Comparison of ENCODE assay signal across 8 cellular contexts in the genomic region with DNA sequence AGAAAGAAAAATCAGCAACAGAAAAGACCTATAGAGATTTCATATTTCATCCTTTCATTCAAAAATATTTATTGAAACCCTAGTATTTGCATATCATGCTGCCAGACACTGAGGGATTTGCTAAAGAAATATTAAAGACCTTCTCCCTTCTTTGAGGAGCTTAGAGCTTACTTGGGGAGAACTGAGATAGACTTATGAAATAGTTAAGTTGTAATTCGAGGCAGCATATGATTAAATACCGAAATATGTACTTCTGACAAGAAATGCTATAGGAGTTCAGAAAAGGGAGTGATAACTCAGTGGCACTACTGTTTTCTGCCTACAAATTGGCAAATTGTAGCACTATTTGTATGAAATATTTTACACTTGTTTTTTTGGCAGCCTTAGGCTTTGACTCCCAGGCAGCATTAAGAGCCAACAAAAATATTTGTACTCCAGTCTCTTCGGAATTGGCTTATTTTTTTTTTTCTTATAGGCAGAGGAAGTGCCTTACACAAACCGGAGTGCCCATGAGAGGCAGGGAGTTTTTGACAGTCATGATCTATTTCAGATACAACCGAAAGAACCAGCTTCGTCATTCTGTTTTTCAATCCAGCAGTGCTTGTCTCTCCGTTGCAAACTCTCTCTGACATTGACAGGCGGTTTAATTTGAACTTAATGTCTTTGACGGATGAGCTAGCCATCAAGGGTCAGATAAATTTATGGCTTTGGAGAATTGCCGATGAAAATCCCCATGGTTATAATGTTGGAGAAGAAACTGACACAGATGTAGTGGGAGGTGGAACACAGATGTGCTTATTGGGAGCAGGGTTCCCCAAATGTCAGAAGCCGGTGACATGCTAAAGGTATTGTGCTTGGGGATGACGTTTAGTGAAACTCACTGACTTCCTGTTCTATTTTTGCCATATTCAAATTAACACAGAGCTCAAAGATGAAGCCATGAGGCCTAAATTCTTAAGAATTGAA. TPM values are rescaled to one million over a fixed set of nuclear protein-coding genes. Genes with fewer than 3 reads are reported as not detected.
DNase-seq lines count a peak whose midpoint lies in the region; ATAC-seq, FAIRE-seq and TF ChIP-seq lines count a peak whose summit lies in the region.

No MANE protein-coding gene starts in this region.

- no peaks in the 10 kb centered on the region for H3K27me3 Mint-ChIP-seq in activated T-helper 1 cell treated with anti-CD3 and anti-CD28 coated beads, Interleukin-12 subunit alpha, Interleukin-12 subunit beta, Interleukin-2, Interleukin-4 antibody, amounts not matched to agents 30 ng/mL and 10 ng/mL and 1 ng/mL, durations not matched to agents 14 hours and 24 hours and 36 hours (ENCODE audit: insufficient read depth)

- H3K9ac ChIP-seq in BLaER1 (no peak overlapping the region), keratinocyte (ENCODE audit: control insufficient read depth, extremely low read depth, insufficient read depth, low read length) (no peak overlapping the region), subcutaneous abdominal adipose tissue (ENCODE audit: low read length in 5 of 5) (peak overlapping the region in 2 of 5 donors; percentile 13 to 51)

- TF ChIP-seq CTCF in keratinocyte (optimal IDR thresholded peaks at IDR 0.05 in 1 of 3, IDR thresholded peaks at IDR 0.05 in 1 of 3, conservative IDR thresholded peaks at IDR 0.05 in 1 of 3; ENCODE audit: extremely low read depth in 1 of 3, insufficient read depth in 2 of 3, low read length in 3 of 3), result no peak

- H3K9me3 Mint-ChIP-seq in activated T-helper 1 cell treated with anti-CD3 and anti-CD28 coated beads, Interleukin-12 subunit alpha, Interleukin-12 subunit beta, Interleukin-2, Interleukin-4 antibody, amounts not matched to agents 30 ng/mL and 10 ng/mL and 1 ng/mL, durations not matched to agents 14 hours and 24 hours and 36 hours, result peaks cover 4% of the 10 kb centered on the region

- H3K4me3 Mint-ChIP-seq in activated T-helper 1 cell treated with anti-CD3 and anti-CD28 coated beads, Interleukin-12 subunit alpha, Interleukin-12 subunit beta, Interleukin-2, Interleukin-4 antibody, amounts not matched to agents 30 ng/mL and 10 ng/mL and 1 ng/mL, durations not matched to agents 14 hours and 24 hours and 36 hours, result peak overlapping the region; percentile 79

- H3K4me1 Mint-ChIP-seq in activated T-helper 1 cell treated with anti-CD3 and anti-CD28 coated beads, Interleukin-12 subunit alpha, Interleukin-12 subunit beta, Interleukin-2, Interleukin-4 antibody, amounts not matched to agents 30 ng/mL and 10 ng/mL and 1 ng/mL, durations not matched to agents 14 hours and 24 hours and 36 hours (ENCODE audit: low read depth), result peaks cover 76% of the 10 kb centered on the region

- H3K27me3 ChIP-seq in BLaER1 (no peaks in the 10 kb centered on the region), keratinocyte (ENCODE audit: control insufficient read depth, extremely low read depth, insufficient read depth, low read length) (peaks cover 7% of the 10 kb centered on the region), subcutaneous abdominal adipose tissue (ENCODE audit: control insufficient read depth in 5 of 5, insufficient read depth in 4 of 5, low read length in 5 of 5) (no peaks in the 10 kb centered on the region)

- H2AFZ ChIP-seq in keratinocyte (ENCODE audit: control insufficient read depth, low read length), result no peak overlapping the region

- H3K27ac ChIP-seq in BLaER1 (no peak overlapping the region), keratinocyte (ENCODE audit: control insufficient read depth, insufficient read depth, low read length) (no peak overlapping the region), subcutaneous abdominal adipose tissue (ENCODE audit: low read depth, low read length) (peak overlapping the region; percentile 50)

- H3K4me2 ChIP-seq in BLaER1, result peak overlapping the region; percentile 62
- H3K4me2 ChIP-seq in keratinocyte (ENCODE audit: control insufficient read depth, extremely low read depth, insufficient read depth, low read depth, low read length), result peak overlapping the region; percentile 19

- peak; percentile 46 for DNase-seq in activated T-helper 1 cell treated with anti-CD3 and anti-CD28 coated beads, Interleukin-12 subunit alpha, Interleukin-12 subunit beta, Interleukin-2, Interleukin-4 antibody, amounts not matched to agents 30 ng/mL and 10 ng/mL and 1 ng/mL, durations not matched to agents 14 hours and 24 hours and 36 hours (ENCODE audit: low spot score)
- DNase-seq in keratinocyte (ENCODE audit: low read depth, low spot score) (no peak), NCI-H510A treated with DMSO at 0.1 percent for 48 hours (lab: John Stamatoyannopoulos, UW) (no peak), DMS153 (lab: John Stamatoyannopoulos, UW) (no peak)

- no peak for FAIRE-seq in keratinocyte (lab: Jason Lieb, UNC)

- peaks cover 28% of the 10 kb centered on the region for H3K36me3 Mint-ChIP-seq in activated T-helper 1 cell treated with anti-CD3 and anti-CD28 coated beads, Interleukin-12 subunit alpha, Interleukin-12 subunit beta, Interleukin-2, Interleukin-4 antibody, amounts not matched to agents 30 ng/mL and 10 ng/mL and 1 ng/mL, durations not matched to agents 14 hours and 24 hours and 36 hours (ENCODE audit: low read depth)

- peaks cover 20% of the 10 kb centered on the region for H3K4me1 ChIP-seq in BLaER1
- H3K4me1 ChIP-seq in keratinocyte (ENCODE audit: control insufficient read depth, extremely low read depth, insufficient read depth, low read length), result peaks cover 1% of the 10 kb centered on the region
- peaks cover 0 to 15% (median 13%) of the 10 kb centered on the region in 5 donors for H3K4me1 ChIP-seq in subcutaneous abdominal adipose tissue (ENCODE audit: control insufficient read depth in 5 of 5, insufficient read depth in 5 of 5, low read length in 5 of 5)

- dilution Hi-C loops in keratinocyte (cut with MboI; ENCODE audit: extremely low pct_ligation_motif_present, low sequenced_read_pairs), result no loop called here

- H3K9me1 ChIP-seq in keratinocyte (ENCODE audit: control insufficient read depth, extremely low read depth, insufficient read depth, low read length), result no peaks in the 10 kb centered on the region

- H4K20me1 ChIP-seq in BLaER1 (no peaks in the 10 kb centered on the region), keratinocyte (ENCODE audit: control insufficient read depth, extremely low read depth, insufficient read depth, low read length) (no peaks in the 10 kb centered on the region)

- H3K36me3 ChIP-seq in BLaER1 (no peaks in the 10 kb centered on the region), keratinocyte (ENCODE audit: control insufficient read depth in 2 of 2, extremely low read depth in 1 of 2, insufficient read depth in 2 of 2, low read length in 2 of 2) (no peaks in the 10 kb centered on the region), subcutaneous abdominal adipose tissue (ENCODE audit: control insufficient read depth in 5 of 5, insufficient read depth in 5 of 5, low read length in 5 of 5) (no peaks in the 10 kb centered on the region)

- peak overlapping the region; percentile 100 for H3K27ac Mint-ChIP-seq in activated T-helper 1 cell treated with anti-CD3 and anti-CD28 coated beads, Interleukin-12 subunit alpha, Interleukin-12 subunit beta, Interleukin-2, Interleukin-4 antibody, amounts not matched to agents 30 ng/mL and 10 ng/mL and 1 ng/mL, durations not matched to agents 14 hours and 24 hours and 36 hours

- H3K4me3 ChIP-seq in BLaER1 (no peak overlapping the region), keratinocyte (ENCODE audit: control insufficient read depth in 2 of 3, extremely low read depth in 1 of 3, insufficient read depth in 2 of 3, low read depth in 1 of 3, low read length in 3 of 3) (no peak overlapping the region), subcutaneous abdominal adipose tissue (ENCODE audit: low read depth in 1 of 5, low read length in 5 of 5) (peak overlapping the region; percentile 5 to 56 (median 23))

- ATAC-seq in GM19452 (IDR thresholded peaks at IDR 0.05; ENCODE audit: unreplicated experiment) (peak; percentile 76), HG03520 (IDR thresholded peaks at IDR 0.05; ENCODE audit: unreplicated experiment) (peak; percentile 77)

- intact Hi-C loops in activated T-helper 1 cell treated with anti-CD3 and anti-CD28 coated beads, Interleukin-12 subunit alpha, Interleukin-12 subunit beta, Interleukin-2, Interleukin-4 antibody, amounts not matched to agents 30 ng/mL and 10 ng/mL and 1 ng/mL, durations not matched to agents 14 hours and 24 hours and 36 hours (cut with micrococcal nuclease), result loop anchor here (1.0 to 10.0 kb wide), 17 partner anchors 23 to 1280 kb away; a partner anchor contains a TSS

- H3K9me3 ChIP-seq in BLaER1 (no peaks in the 10 kb centered on the region), keratinocyte (ENCODE audit: control insufficient read depth, low read depth, low read length) (no peaks in the 10 kb centered on the region), subcutaneous abdominal adipose tissue (ENCODE audit: control insufficient read depth in 5 of 5, low read length in 5 of 5) (no peaks in the 10 kb centered on the region)

- H3K79me2 ChIP-seq in keratinocyte (ENCODE audit: control insufficient read depth, insufficient read depth, low read length), result no peaks in the 10 kb centered on the region

RNA-seq across cellular contexts. Expression of a gene that starts 59.4 kb away (rescaled TPM):
- total RNA-seq in activated T-helper 1 cell treated with anti-CD3 and anti-CD28 coated beads, Interleukin-12 subunit alpha, Interleukin-12 subunit beta, Interleukin-2, Interleukin-4 antibody, amounts not matched to agents 30 ng/mL and 10 ng/mL and 1 ng/mL, durations not matched to agents 14 hours and 24 hours and 36 hours, result 18.8 and 22.7 TPM in 2 replicates
- polyA plus RNA-seq in keratinocyte, result 0.17 to 0.23 TPM (median 0.18 TPM) in 3 replicates
- polyA plus RNA-seq in keratinocyte (2011; ENCODE audit: low read depth), result not detected
- 0.14 and 0.15 TPM in 2 replicates for polyA plus RNA-seq in keratinocyte (2011; cell fraction: cytosol; rRNA removed)
- polyA plus RNA-seq in keratinocyte (2011; cell fraction: nucleus; rRNA removed), result 0.08 and 0.25 TPM in 2 replicates
- polyA plus RNA-seq in keratinocyte (2012; ENCODE audit: low replicate concordance), result 0.10 and 0.24 TPM in 2 replicates
- 0.23 to 0.48 TPM in 2 of 3 replicates, not detected in the other for polyA minus RNA-seq in keratinocyte
- polyA minus RNA-seq in keratinocyte (2011; cell fraction: cytosol; rRNA and poly(A)+ RNA removed), result not detected
- polyA minus RNA-seq in keratinocyte (2011; cell fraction: nucleus; rRNA and poly(A)+ RNA removed), result 0.11 TPM in 1 of 2 replicates, not detected in the other

Comparison
In these comparisons a context has a peak if more than half of its experiments do, and no peak if none do; other contexts are left out.
1. H3K4me3 ChIP-seq: peak in subcutaneous abdominal adipose tissue (5 of 5); none in BLaER1 (single experiment) and keratinocyte (0 of 3).